Comparison of ENCODE assay signal across 8 cellular contexts in genomic region chr3:42749753-42750231, GRCh38. TPM values are rescaled to one million over a fixed set of nuclear protein-coding genes. Genes with fewer than 3 reads are reported as not detected.
DNase-seq lines count a peak whose midpoint lies in the region; ATAC-seq, FAIRE-seq and TF ChIP-seq lines count a peak whose summit lies in the region.
"Had no signal": no experiment of that assay in that cellular context is flagged by ENCODE, and none has a peak within 500 bp of the region (broad histone marks: within the 10 kb centered on the region; RNA-seq: fewer than 3 reads in every experiment).

No MANE protein-coding gene starts in this region.

- H2BK12ac ChIP-seq in neuronal stem cell (ENCODE audit: low read length), result no peak overlapping the region

- H2AFZ ChIP-seq in OCI-LY3 (ENCODE audit: low read depth, low read length) (no peak overlapping the region), neuronal stem cell (ENCODE audit: low read length) (no peak overlapping the region)

- H3K4me3 ChIP-seq in OCI-LY3 (ENCODE audit: low read length) (no peak overlapping the region), esophagus squamous epithelium (no peak overlapping the region), neuronal stem cell (ENCODE audit: low read length in 2 of 2) (no peak overlapping the region)

- H3K4me2 ChIP-seq in OCI-LY3 (ENCODE audit: low read length) (no peak overlapping the region), neuronal stem cell (ENCODE audit: insufficient read depth, low read length, poor library complexity, severe bottlenecking) (no peak overlapping the region)

- H2AK5ac ChIP-seq in neuronal stem cell (ENCODE audit: low read depth, low read length), result no peak overlapping the region

- ATAC-seq in GM19467 (IDR thresholded peaks at IDR 0.05; ENCODE audit: unreplicated experiment), result no peak

- H3K9ac ChIP-seq in OCI-LY3 (ENCODE audit: low read length) (no peak overlapping the region), neuronal stem cell (ENCODE audit: low read depth, low read length, poor library complexity) (no peak overlapping the region)

- no peaks in the 10 kb centered on the region for H3K79me2 ChIP-seq in OCI-LY3 (ENCODE audit: low read length)

- no peak for TF ChIP-seq POLR2A in GM12891 (IDR thresholded peaks at IDR 0.05; ENCODE audit: low read depth, low read length)
- no peak for TF ChIP-seq POLR2A in esophagus squamous epithelium (IDR thresholded peaks at IDR 0.05)

- H2BK15ac ChIP-seq in neuronal stem cell (ENCODE audit: low read length), result peak overlapping the region; percentile 16

- H3K23ac ChIP-seq in neuronal stem cell (ENCODE audit: low read depth, low read length, poor library complexity), result no peak overlapping the region

- DNase-seq in GM12891 (ENCODE audit: insufficient read length, low spot score), result peak; percentile 39
- no peak for DNase-seq in esophagus squamous epithelium (lab: John Stamatoyannopoulos, UW)
- no peak for DNase-seq in neuronal stem cell (ENCODE audit: low spot score)
- DNase-seq in NCI-H82 (lab: John Stamatoyannopoulos, UW), result no peak
- no peak for DNase-seq in cortex of kidney (lab: John Stamatoyannopoulos, UW)

- peak overlapping the region; percentile 9 for H2BK120ac ChIP-seq in neuronal stem cell (ENCODE audit: low read depth, low read length)

- TF ChIP-seq CTCF in OCI-LY3 (IDR thresholded peaks at IDR 0.05; ENCODE audit: low read depth, low read length), result peak; percentile 64
- TF ChIP-seq CTCF in esophagus squamous epithelium (IDR thresholded peaks at IDR 0.05), result peak in 5 of 6 experiments; percentile 17 to 56 (median 35)

- no peaks in the 10 kb centered on the region for H4K20me1 ChIP-seq in OCI-LY3 (ENCODE audit: insufficient read depth, low read length)

- H2BK5ac ChIP-seq in neuronal stem cell (ENCODE audit: low read length), result peak overlapping the region; percentile 33

- H3K9me3 ChIP-seq in OCI-LY3 (ENCODE audit: insufficient read depth, low read length) (no peaks in the 10 kb centered on the region), esophagus squamous epithelium (no peaks in the 10 kb centered on the region), neuronal stem cell (replicated peaks in 1 of 2; ENCODE audit: control insufficient read depth in 2 of 2, insufficient read depth in 1 of 2, low read depth in 1 of 2, low read length in 2 of 2) (no peaks in the 10 kb centered on the region)

- H3K36me3 ChIP-seq in OCI-LY3 (replicated peaks; ENCODE audit: low read depth, low read length) (no peaks in the 10 kb centered on the region), esophagus squamous epithelium (no peaks in the 10 kb centered on the region), neuronal stem cell (replicated peaks in 1 of 2; ENCODE audit: control insufficient read depth in 2 of 2, insufficient read depth in 2 of 2, low read length in 2 of 2) (no peaks in the 10 kb centered on the region)

- WGBS in esophagus squamous epithelium, 2 donors, result 27 to 55% methylated on average over 7 to 8 of the region's 10 CpGs
- no CpG with 5 or more reads among the region's 10 CpGs for WGBS in neuronal stem cell (ENCODE audit: extremely low coverage in 2 of 2, insufficient read length in 2 of 2, insufficient replicate concordance in 1 of 2), 2 donors

- intact Hi-C loops in esophagus squamous epithelium (cut with DNase I), result loop anchor here (10.0 kb wide), 1 partner anchor 165 kb away; the partner anchor contains the start of gene SEC22C

- H4K8ac ChIP-seq in neuronal stem cell (ENCODE audit: low read depth, low read length), result no peak overlapping the region

- no peak for FAIRE-seq in GM12891 (lab: Jason Lieb, UNC)

- peak overlapping the region; percentile 64 for H3K18ac ChIP-seq in neuronal stem cell (ENCODE audit: low read length)

- H3K4me1 ChIP-seq in OCI-LY3 (ENCODE audit: low read length) (peaks cover 2% of the 10 kb centered on the region; the same call in 1 of the 2 replicates), esophagus squamous epithelium (peaks cover 16 to 53% (median 23%) of the 10 kb centered on the region in 3 donors), neuronal stem cell (ENCODE audit: control insufficient read depth in 2 of 2, insufficient read depth in 1 of 2, low read depth in 1 of 2, low read length in 2 of 2) (peaks cover 0 to 13% of the 10 kb centered on the region in 2 donors)

- no peak overlapping the region for H3K4ac ChIP-seq in neuronal stem cell (ENCODE audit: low read length)

- H3K14ac ChIP-seq in neuronal stem cell (ENCODE audit: low read length), result no peak overlapping the region

- no peak overlapping the region for H3K27ac ChIP-seq in OCI-LY3 (ENCODE audit: low read length)
- peak overlapping the region in 3 of 4 donors; percentile 42 to 83 (median 80) for H3K27ac ChIP-seq in esophagus squamous epithelium
- no peak overlapping the region for H3K27ac ChIP-seq in neuronal stem cell (replicated peaks; ENCODE audit: low read length)

- H3K27me3 ChIP-seq in OCI-LY3 (ENCODE audit: low read depth, low read length) (peaks cover 4% of the 10 kb centered on the region; the same call in 1 of the 2 replicates), esophagus squamous epithelium (no peaks in the 10 kb centered on the region), neuronal stem cell (ENCODE audit: control insufficient read depth in 3 of 3, insufficient read depth in 3 of 3, low read depth in 1 of 3, low read length in 3 of 3) (no peaks in the 10 kb centered on the region)

- no peaks in the 10 kb centered on the region for H3K79me1 ChIP-seq in neuronal stem cell (ENCODE audit: low read depth, low read length)

- no peak overlapping the region for H4K91ac ChIP-seq in neuronal stem cell (ENCODE audit: low read depth, low read length, poor library complexity)

TF ChIP-seq in GM12891, 5 proteins besides CTCF, POLR2A, EP300 and RAD21:
- no peak for TF ChIP-seq TAF1 (IDR thresholded peaks at IDR 0.05; ENCODE audit: low read depth, low read length)
- no peak for TF ChIP-seq SPI1 (IDR thresholded peaks at IDR 0.05; ENCODE audit: low read depth, low read length)
- no peak for TF ChIP-seq POLR2AphosphoS5 (IDR thresholded peaks at IDR 0.05; ENCODE audit: low read depth, low read length)
- TF ChIP-seq POU2F2 (IDR thresholded peaks at IDR 0.05; ENCODE audit: low read depth, low read length), result no peak
- TF ChIP-seq PAX5 (IDR thresholded peaks at IDR 0.05; ENCODE audit: insufficient read depth, low read length, severe bottlenecking), result no peak
TF ChIP-seq in GM12891: peak in this region for 0.

RNA-seq across cellular contexts. Expression of gene CCDC13, which starts 23.3 kb away (rescaled TPM):
- 0.64 TPM for polyA plus RNA-seq in GM12891 (2012; ENCODE audit: low read depth, missing spikeins)
- total RNA-seq in esophagus squamous epithelium, result 1 to 10 TPM in 1 of 4 donors, under 1 TPM in 1, not detected in 2; 0.62 to 1.3 TPM
- 1.3 TPM for polyA plus RNA-seq in neuronal stem cell (2013, experiment 1 of 2)
- 1.7 TPM for polyA plus RNA-seq in neuronal stem cell (2013, experiment 2 of 2)

RNA-seq across cellular contexts. Expression of gene HHATL, which starts 47.2 kb away (rescaled TPM):
- not detected for polyA plus RNA-seq in GM12891 (2012; ENCODE audit: low read depth, missing spikeins)
- total RNA-seq in esophagus squamous epithelium, result not detected
- polyA plus RNA-seq in neuronal stem cell (2013, experiment 1 of 2), result not detected
- polyA plus RNA-seq in neuronal stem cell (2013, experiment 2 of 2), result not detected
- total RNA-seq: RPMI7951 had no signal

RNA-seq across cellular contexts. Expression of gene HIGD1A, which starts 54.5 kb away (rescaled TPM):
- polyA plus RNA-seq in GM12891 (2012; ENCODE audit: low read depth, missing spikeins), result 115 TPM
- total RNA-seq in esophagus squamous epithelium, result 100 to 1,000 TPM in 3 of 4 donors, 10 to 100 TPM in 1; 52.3 to 239 (median 212) TPM
- 130 TPM for polyA plus RNA-seq in neuronal stem cell (2013, experiment 1 of 2)
- 127 TPM for polyA plus RNA-seq in neuronal stem cell (2013, experiment 2 of 2)

RNA-seq across cellular contexts. Expression of gene ACKR2, which starts 59.5 kb away (rescaled TPM):
- 0.46 TPM for polyA plus RNA-seq in GM12891 (2012; ENCODE audit: low read depth, missing spikeins)
- total RNA-seq in esophagus squamous epithelium, result 1 to 10 TPM; 2.7 to 6.5 (median 3.1) TPM
- 0.13 TPM for polyA plus RNA-seq in neuronal stem cell (2013, experiment 1 of 2)
- polyA plus RNA-seq in neuronal stem cell (2013, experiment 2 of 2), result 0.14 TPM
- total RNA-seq: RPMI7951 had no signal

Comparison
In these comparisons a context has a peak if more than half of its experiments do, and no peak if none do; other contexts are left out.
1. H3K27ac ChIP-seq: peak in esophagus squamous epithelium (3 of 4); none in OCI-LY3 (single experiment) and neuronal stem cell (single experiment).